In the genomic region with DNA sequence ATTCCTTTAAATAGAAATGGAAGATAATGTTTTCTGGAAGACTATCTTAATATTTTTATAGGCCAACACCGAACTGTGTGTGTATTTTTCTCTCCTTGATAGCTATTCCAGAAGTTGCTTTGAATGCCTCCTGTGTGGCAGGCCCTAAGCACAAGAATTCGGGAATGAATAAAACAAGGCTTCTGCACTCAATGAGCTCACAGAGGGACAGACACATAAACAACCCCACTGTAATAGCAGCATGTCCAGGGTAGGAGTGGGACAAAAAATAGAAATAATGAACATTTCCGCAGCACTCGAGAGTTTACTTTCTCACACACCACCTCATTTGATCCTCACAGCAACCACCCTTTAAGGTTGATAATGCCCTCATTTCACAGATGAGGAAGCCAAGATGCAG, we compare ENCODE assay signal across 25 cellular contexts. TPM values are rescaled to one million over a fixed set of nuclear protein-coding genes. Genes with fewer than 3 reads are reported as not detected.
"Had no signal": no experiment of that assay in that cellular context is flagged by ENCODE, and none has a peak within 500 bp of the region (broad histone marks: within the 10 kb centered on the region; RNA-seq: fewer than 3 reads in every experiment).

No MANE protein-coding gene starts in this region.

- H3K4me1 ChIP-seq: body of pancreas, SJCRH30 had no signal

- H3K4me2 ChIP-seq: SK-N-SH had no signal

- ATAC-seq: body of pancreas, Right ventricle myocardium inferior had no signal

- H3K9me3 ChIP-seq: body of pancreas, MG63, SJCRH30, SK-N-SH had no signal

- H3K36me3 Mint-ChIP-seq: activated CD4-positive, alpha-beta memory T cell treated with anti-CD3 and anti-CD28 coated beads for 36 hours had no signal

- H3K27ac ChIP-seq: body of pancreas, SJCRH30, VCaP had no signal

- H3K9ac ChIP-seq: SK-N-SH had no signal

- H3K4me3 Mint-ChIP-seq: activated CD4-positive, alpha-beta memory T cell treated with anti-CD3 and anti-CD28 coated beads for 36 hours; activated CD4-positive, alpha-beta T cell treated with anti-CD3 and anti-CD28 coated beads, Interleukin-2, amount 10 ng/mL, durations not matched to agents 7 days and 5 days; activated naive CD8-positive, alpha-beta T cell treated with anti-CD3 and anti-CD28 coated beads, Interleukin-2, amount 10 ng/mL, durations not matched to agents 7 days and 5 days had no signal

- H3K4me3 ChIP-seq: body of pancreas, MG63, SJCRH30 had no signal

- H3K4me1 Mint-ChIP-seq: activated CD4-positive, alpha-beta T cell treated with anti-CD3 and anti-CD28 coated beads, Interleukin-2, amount 10 ng/mL, durations not matched to agents 7 days and 5 days had no signal

- H3K27me3 Mint-ChIP-seq: activated CD4-positive, alpha-beta memory T cell treated with anti-CD3 and anti-CD28 coated beads for 36 hours; activated CD4-positive, alpha-beta T cell treated with anti-CD3 and anti-CD28 coated beads, Interleukin-2, amount 10 ng/mL, durations not matched to agents 7 days and 5 days had no signal

- DNase-seq: activated CD4-positive, alpha-beta memory T cell treated with anti-CD3 and anti-CD28 coated beads for 36 hours; activated CD4-positive, alpha-beta T cell treated with anti-CD3 and anti-CD28 coated beads, Interleukin-2, amount 10 ng/mL, durations not matched to agents 7 days and 5 days; activated CD4-positive, CD25-positive, alpha-beta regulatory T cell; activated CD8-positive, alpha-beta memory T cell treated with anti-CD3 and anti-CD28 coated beads for 24 hours; activated naive CD4-positive, alpha-beta T cell treated with anti-CD3 and anti-CD28 coated beads, Interleukin-2, amount 50 U/mL, for 16 hours; activated naive CD8-positive, alpha-beta T cell treated with anti-CD3 and anti-CD28 coated beads, Interleukin-2, amount 10 ng/mL, durations not matched to agents 7 days and 5 days; activated T-cell treated with anti-CD3 and anti-CD28 coated beads, Interleukin-2, amount 50 U/mL, for 1 hour; aorta; body of pancreas; MG63; MV-4-11; NCI-H1092 treated with DMSO at 0.1 percent for 48 hours; NCI-H1417 treated with DMSO at 0.1 percent for 48 hours; NCI-H1694; NCI-H2029; NCI-H2107; NCI-H2171 treated with DMSO at 0.1 percent for 48 hours; NCI-H226; NCI-H526 treated with DMSO at 0.1 percent for 48 hours; NCI-H82; SJCRH30; SK-N-SH; T-helper 1 cell had no signal

- H3K9me3 Mint-ChIP-seq: activated CD4-positive, alpha-beta memory T cell treated with anti-CD3 and anti-CD28 coated beads for 36 hours; activated CD4-positive, alpha-beta T cell treated with anti-CD3 and anti-CD28 coated beads, Interleukin-2, amount 10 ng/mL, durations not matched to agents 7 days and 5 days; activated naive CD8-positive, alpha-beta T cell treated with anti-CD3 and anti-CD28 coated beads, Interleukin-2, amount 10 ng/mL, durations not matched to agents 7 days and 5 days had no signal

- H3K27me3 ChIP-seq: body of pancreas, MG63 had no signal

- H3K36me3 ChIP-seq: MG63, SJCRH30 had no signal

- H3K27ac Mint-ChIP-seq: activated CD4-positive, alpha-beta memory T cell treated with anti-CD3 and anti-CD28 coated beads for 36 hours; activated CD4-positive, alpha-beta T cell treated with anti-CD3 and anti-CD28 coated beads, Interleukin-2, amount 10 ng/mL, durations not matched to agents 7 days and 5 days; activated naive CD8-positive, alpha-beta T cell treated with anti-CD3 and anti-CD28 coated beads, Interleukin-2, amount 10 ng/mL, durations not matched to agents 7 days and 5 days had no signal

RNA-seq across cellular contexts. Expression of a gene that starts 18.0 kb away (rescaled TPM):
- total RNA-seq: SJCRH30 had no signal
